1 cellular context compared by ENCODE assay signal in the genomic region with DNA sequence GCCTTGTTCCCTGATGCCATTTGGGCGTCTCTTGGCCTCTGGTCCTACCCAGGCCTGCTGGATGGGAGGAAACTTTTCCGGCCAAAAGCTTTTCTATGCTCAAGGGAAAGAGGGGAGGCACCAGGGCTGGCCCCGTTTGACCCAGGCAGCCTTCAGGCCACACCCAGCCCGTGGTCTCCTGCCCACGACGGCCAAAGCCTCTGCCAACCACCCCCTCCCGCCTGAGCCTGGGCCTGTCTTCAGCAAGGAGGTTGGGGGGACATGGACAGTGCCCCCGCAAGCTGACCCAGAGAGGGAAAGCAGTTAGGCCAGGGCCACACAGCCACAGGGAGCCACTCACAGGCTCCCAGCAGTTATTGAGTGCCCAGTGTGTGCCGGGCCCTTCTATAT.
TF ChIP-seq lines count a peak whose summit lies in the region.

No MANE protein-coding gene starts in this region.

TF ChIP-seq in GM23338, 12 proteins besides CTCF, POLR2A, EP300 and RAD21 (continued from another document):
- TF ChIP-seq, protein P1, sequence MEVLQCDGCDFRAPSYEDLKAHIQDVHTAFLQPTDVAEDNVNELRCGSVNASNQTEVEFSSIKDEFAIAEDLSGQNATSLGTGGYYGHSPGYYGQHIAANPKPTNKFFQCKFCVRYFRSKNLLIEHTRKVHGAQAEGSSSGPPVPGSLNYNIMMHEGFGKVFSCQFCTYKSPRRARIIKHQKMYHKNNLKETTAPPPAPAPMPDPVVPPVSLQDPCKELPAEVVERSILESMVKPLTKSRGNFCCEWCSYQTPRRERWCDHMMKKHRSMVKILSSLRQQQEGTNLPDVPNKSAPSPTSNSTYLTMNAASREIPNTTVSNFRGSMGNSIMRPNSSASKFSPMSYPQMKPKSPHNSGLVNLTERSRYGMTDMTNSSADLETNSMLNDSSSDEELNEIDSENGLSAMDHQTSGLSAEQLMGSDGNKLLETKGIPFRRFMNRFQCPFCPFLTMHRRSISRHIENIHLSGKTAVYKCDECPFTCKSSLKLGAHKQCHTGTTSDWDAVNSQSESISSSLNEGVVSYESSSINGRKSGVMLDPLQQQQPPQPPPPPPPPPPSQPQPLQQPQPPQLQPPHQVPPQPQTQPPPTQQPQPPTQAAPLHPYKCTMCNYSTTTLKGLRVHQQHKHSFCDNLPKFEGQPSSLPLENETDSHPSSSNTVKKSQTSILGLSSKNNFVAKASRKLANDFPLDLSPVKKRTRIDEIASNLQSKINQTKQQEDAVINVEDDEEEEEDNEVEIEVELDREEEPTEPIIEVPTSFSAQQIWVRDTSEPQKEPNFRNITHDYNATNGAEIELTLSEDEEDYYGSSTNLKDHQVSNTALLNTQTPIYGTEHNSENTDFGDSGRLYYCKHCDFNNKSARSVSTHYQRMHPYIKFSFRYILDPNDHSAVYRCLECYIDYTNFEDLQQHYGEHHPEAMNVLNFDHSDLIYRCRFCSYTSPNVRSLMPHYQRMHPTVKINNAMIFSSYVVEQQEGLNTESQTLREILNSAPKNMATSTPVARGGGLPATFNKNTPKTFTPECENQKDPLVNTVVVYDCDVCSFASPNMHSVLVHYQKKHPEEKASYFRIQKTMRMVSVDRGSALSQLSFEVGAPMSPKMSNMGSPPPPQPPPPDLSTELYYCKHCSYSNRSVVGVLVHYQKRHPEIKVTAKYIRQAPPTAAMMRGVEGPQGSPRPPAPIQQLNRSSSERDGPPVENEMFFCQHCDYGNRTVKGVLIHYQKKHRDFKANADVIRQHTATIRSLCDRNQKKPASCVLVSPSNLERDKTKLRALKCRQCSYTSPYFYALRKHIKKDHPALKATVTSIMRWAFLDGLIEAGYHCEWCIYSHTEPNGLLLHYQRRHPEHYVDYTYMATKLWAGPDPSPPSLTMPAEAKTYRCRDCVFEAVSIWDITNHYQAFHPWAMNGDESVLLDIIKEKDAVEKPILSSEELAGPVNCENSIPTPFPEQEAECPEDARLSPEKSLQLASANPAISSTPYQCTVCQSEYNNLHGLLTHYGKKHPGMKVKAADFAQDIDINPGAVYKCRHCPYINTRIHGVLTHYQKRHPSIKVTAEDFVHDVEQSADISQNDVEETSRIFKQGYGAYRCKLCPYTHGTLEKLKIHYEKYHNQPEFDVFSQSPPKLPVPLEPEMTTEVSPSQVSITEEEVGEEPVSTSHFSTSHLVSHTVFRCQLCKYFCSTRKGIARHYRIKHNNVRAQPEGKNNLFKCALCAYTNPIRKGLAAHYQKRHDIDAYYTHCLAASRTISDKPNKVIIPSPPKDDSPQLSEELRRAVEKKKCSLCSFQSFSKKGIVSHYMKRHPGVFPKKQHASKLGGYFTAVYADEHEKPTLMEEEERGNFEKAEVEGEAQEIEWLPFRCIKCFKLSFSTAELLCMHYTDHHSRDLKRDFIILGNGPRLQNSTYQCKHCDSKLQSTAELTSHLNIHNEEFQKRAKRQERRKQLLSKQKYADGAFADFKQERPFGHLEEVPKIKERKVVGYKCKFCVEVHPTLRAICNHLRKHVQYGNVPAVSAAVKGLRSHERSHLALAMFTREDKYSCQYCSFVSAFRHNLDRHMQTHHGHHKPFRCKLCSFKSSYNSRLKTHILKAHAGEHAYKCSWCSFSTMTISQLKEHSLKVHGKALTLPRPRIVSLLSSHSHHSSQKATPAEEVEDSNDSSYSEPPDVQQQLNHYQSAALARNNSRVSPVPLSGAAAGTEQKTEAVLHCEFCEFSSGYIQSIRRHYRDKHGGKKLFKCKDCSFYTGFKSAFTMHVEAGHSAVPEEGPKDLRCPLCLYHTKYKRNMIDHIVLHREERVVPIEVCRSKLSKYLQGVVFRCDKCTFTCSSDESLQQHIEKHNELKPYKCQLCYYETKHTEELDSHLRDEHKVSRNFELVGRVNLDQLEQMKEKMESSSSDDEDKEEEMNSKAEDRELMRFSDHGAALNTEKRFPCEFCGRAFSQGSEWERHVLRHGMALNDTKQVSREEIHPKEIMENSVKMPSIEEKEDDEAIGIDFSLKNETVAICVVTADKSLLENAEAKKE (CRISPR knock-in tag; IDR thresholded peaks at IDR 0.05), result no peak
- TF ChIP-seq CREB1 (CRISPR knock-in tag; IDR thresholded peaks at IDR 0.05; ENCODE audit: low read depth) (no peak), ZNF114 (CRISPR knock-in tag; IDR thresholded peaks at IDR 0.05) (no peak), ZNF331 (CRISPR knock-in tag; IDR thresholded peaks at IDR 0.05; ENCODE audit: low read depth) (no peak), POLR2AphosphoS5 (IDR thresholded peaks at IDR 0.05; ENCODE audit: low read depth) (no peak), EZH2 (IDR thresholded peaks at IDR 0.05; ENCODE audit: low read depth, unreplicated experiment) (no peak), STAT1 (IDR thresholded peaks at IDR 0.05; ENCODE audit: unreplicated experiment) (no peak), NANOG (IDR thresholded peaks at IDR 0.05; ENCODE audit: borderline replicate concordance) (no peak)
